Comparison of ENCODE assay signal across 25 cellular contexts in the genomic region with DNA sequence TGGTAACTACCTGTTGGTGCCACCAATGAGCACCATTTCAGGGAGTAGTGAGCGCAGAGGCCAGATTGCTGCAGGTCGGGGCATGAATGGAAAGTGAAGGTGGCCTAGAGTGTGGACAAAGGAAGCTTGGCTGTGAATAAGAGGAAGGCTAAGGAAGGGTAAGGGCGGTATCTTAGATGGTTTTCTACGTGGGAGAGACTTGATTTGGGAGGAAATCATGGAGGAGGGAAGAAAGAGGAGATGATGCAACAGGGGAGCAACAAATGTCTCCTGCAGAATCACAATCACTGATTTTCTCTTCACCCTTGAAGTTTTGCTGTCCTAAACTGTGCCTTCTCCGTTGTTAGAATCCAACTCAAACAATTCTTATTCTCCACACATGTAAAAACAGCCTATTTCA. TPM values are rescaled to one million over a fixed set of nuclear protein-coding genes. Genes with fewer than 3 reads are reported as not detected.
A peak's percentile ranks its signal among the peaks of the same experiment; 100 is the strongest.
DNase-seq lines count a peak whose midpoint lies in the region; ATAC-seq, FAIRE-seq and TF ChIP-seq lines count a peak whose summit lies in the region.
"Had no signal": no experiment of that assay in that cellular context is flagged by ENCODE, and none has a peak within 500 bp of the region (broad histone marks: within the 10 kb centered on the region; RNA-seq: fewer than 3 reads in every experiment).

No MANE protein-coding gene starts in this region.

- H3K4ac ChIP-seq in H1 (replicated peaks; ENCODE audit: insufficient read length, low read depth, low read length) = no peak overlapping the region

- H4K20me1 ChIP-seq in GM23338 (replicated peaks; ENCODE audit: insufficient read depth) = no peaks in the 10 kb centered on the region
- H4K20me1 ChIP-seq in H1 (replicated peaks in 1 of 2; ENCODE audit: control insufficient read depth in 1 of 2, insufficient read depth in 2 of 2, low read length in 2 of 2) = peaks cover 0 to 3% of the 10 kb centered on the region in 2 experiments

- TF ChIP-seq EP300 in H1 (IDR thresholded peaks at IDR 0.05; ENCODE audit: borderline replicate concordance in 1 of 2, low read depth in 2 of 2, low read length in 2 of 2) = no peak

- POLR2A ChIA-PET in H1 (lab: Charles Lee; ENCODE audit: partially characterized antibody) = no interaction called here

- H3K14ac ChIP-seq in H1 (ENCODE audit: insufficient read length) = no peak overlapping the region

- H3K36me3 Mint-ChIP-seq in activated T-cell treated with anti-CD3 and anti-CD28 coated beads, Interleukin-2, amount 50 U/mL, for 72 hours (ENCODE audit: insufficient read depth in 2 of 2) = peaks cover 22 to 34% of the 10 kb centered on the region in 2 donors
- peaks cover 12% of the 10 kb centered on the region for H3K36me3 Mint-ChIP-seq in activated T-cell treated with anti-CD3 and anti-CD28 coated beads, Interleukin-2, amount 50 U/mL, for 4 hours (ENCODE audit: insufficient read depth)
- H3K36me3 Mint-ChIP-seq in GM23338 (ENCODE audit: low read depth) = peaks cover 20% of the 10 kb centered on the region

- peaks cover 16% of the 10 kb centered on the region; the same call in 1 of the 2 replicates for H3K9me2 ChIP-seq in GM23338 (ENCODE audit: insufficient read depth)

- no peaks in the 10 kb centered on the region for H3F3A ChIP-seq in GM23338 (replicated peaks; ENCODE audit: low read depth)

- ATAC-seq in activated T-cell treated with anti-CD3 and anti-CD28 coated beads, Interleukin-2, amount 50 U/mL, for 72 hours (replicated peaks in 1 of 2) = no peak
- ATAC-seq in activated T-cell treated with anti-CD3 and anti-CD28 coated beads, Interleukin-2, amount 50 U/mL, for 4 hours = no peak
- no peak for ATAC-seq in GM23338
- no peak for ATAC-seq in HG02938 (IDR thresholded peaks at IDR 0.05; ENCODE audit: unreplicated experiment)
- ATAC-seq: A549, HCT116 had no signal

- peak overlapping the region; percentile 89 for H3K27ac Mint-ChIP-seq in activated T-cell treated with anti-CD3 and anti-CD28 coated beads, Interleukin-2, amount 50 U/mL, for 72 hours
- no peak overlapping the region for H3K27ac Mint-ChIP-seq in GM23338
- H3K27ac Mint-ChIP-seq: H9, HFFc6 had no signal

- H3K27me3 ChIP-seq in GM23338 (ENCODE audit: insufficient read depth) (no peaks in the 10 kb centered on the region), H1 (replicated peaks in 1 of 4; ENCODE audit: control insufficient read depth in 3 of 4, extremely low read depth in 1 of 4, insufficient read depth in 3 of 4, low read length in 3 of 4) (no peaks in the 10 kb centered on the region)

- H3K79me2 ChIP-seq in GM23338 (replicated peaks; ENCODE audit: insufficient read depth) = no peaks in the 10 kb centered on the region
- no peaks in the 10 kb centered on the region for H3K79me2 ChIP-seq in H1 (ENCODE audit: control insufficient read depth in 1 of 2, insufficient read depth in 2 of 2, low read length in 2 of 2)

- H2BK15ac ChIP-seq in H1 (ENCODE audit: low read length) = 0 out of 2 replicates have a peak overlapping the region, but pooled peaks have one; percentile 8

- peaks cover 20% of the 10 kb centered on the region in 2 donors for H3K9me3 Mint-ChIP-seq in activated T-cell treated with anti-CD3 and anti-CD28 coated beads, Interleukin-2, amount 50 U/mL, for 72 hours
- H3K9me3 Mint-ChIP-seq in activated T-cell treated with anti-CD3 and anti-CD28 coated beads, Interleukin-2, amount 50 U/mL, for 4 hours = peaks cover 42% of the 10 kb centered on the region
- H3K9me3 Mint-ChIP-seq in GM23338 = peaks cover 31% of the 10 kb centered on the region

- no peak overlapping the region for H2BK20ac ChIP-seq in H1 (ENCODE audit: low read length)

- no peak for TF ChIP-seq POLR2A in H1 (IDR thresholded peaks at IDR 0.05; ENCODE audit: control extremely low read depth in 1 of 2, low read depth in 2 of 2, low read length in 2 of 2)

- no peak overlapping the region for H3K23ac ChIP-seq in H1 (ENCODE audit: insufficient read length)

- no peaks in the 10 kb centered on the region for H3K27me3 Mint-ChIP-seq in activated T-cell treated with anti-CD3 and anti-CD28 coated beads, Interleukin-2, amount 50 U/mL, for 72 hours (ENCODE audit: low read depth)
- no peaks in the 10 kb centered on the region for H3K27me3 Mint-ChIP-seq in activated T-cell treated with anti-CD3 and anti-CD28 coated beads, Interleukin-2, amount 50 U/mL, for 4 hours (ENCODE audit: low read depth)
- peaks cover 5% of the 10 kb centered on the region for H3K27me3 Mint-ChIP-seq in GM23338 (ENCODE audit: insufficient read depth, low read depth, poor library complexity)

- no peak for TF ChIP-seq CTCF in GM23338 (conservative IDR thresholded peaks at IDR 0.05; ENCODE audit: low read depth in 2 of 2)
- no peak for TF ChIP-seq CTCF in H1 (IDR thresholded peaks at IDR 0.05; ENCODE audit: control extremely low read depth in 1 of 3, insufficient read depth in 1 of 3, low read depth in 1 of 3, low read length in 3 of 3)

- no peak for TF ChIP-seq RAD21 in H1 (IDR thresholded peaks at IDR 0.05 in 1 of 2, conservative IDR thresholded peaks at IDR 0.05 in 1 of 2; ENCODE audit: low read depth in 2 of 2, low read length in 2 of 2)

- no peaks in the 10 kb centered on the region; a peak in 2 of 4 replicates for H3K9me3 ChIP-seq in H1 (ENCODE audit: insufficient read depth in 2 of 2, low read depth in 1 of 2, low read length in 1 of 2)

- no peak overlapping the region for H3K4me3 ChIP-seq in GM23338
- no peak overlapping the region for H3K4me3 ChIP-seq in H1 (ENCODE audit: extremely low read depth in 1 of 4, insufficient read depth in 2 of 4, low read depth in 3 of 4, low read length in 4 of 4)
- H3K4me3 ChIP-seq: A549 had no signal

- DNase-seq in activated T-cell treated with anti-CD3 and anti-CD28 coated beads, Interleukin-2, amount 50 U/mL, for 72 hours = no peak
- DNase-seq in activated T-cell treated with anti-CD3 and anti-CD28 coated beads, Interleukin-2, amount 50 U/mL, for 4 hours = no peak
- no peak for DNase-seq in GM23338 (ENCODE audit: low spot score)
- peak; percentile 31 for DNase-seq in OCI-M1 (lab: John Stamatoyannopoulos, UW)
- DNase-seq in H1 (ENCODE audit: low read depth in 1 of 2, low spot score in 2 of 2) = no peak
- no peak for DNase-seq in NOMO-1 (lab: John Stamatoyannopoulos, UW; ENCODE audit: unreplicated experiment in 2 of 2)
- DNase-seq: 8988T; ACHN; C1 segment of cervical spinal cord; Calu3; CD4-positive, alpha-beta memory T cell; COR-L47; DMS53; DMS79 treated with DMSO at 0.1 percent for 48 hours; GF-D8; H9; HFFc6 had no signal

- no peak overlapping the region for H3K4me3 Mint-ChIP-seq in activated T-cell treated with anti-CD3 and anti-CD28 coated beads, Interleukin-2, amount 50 U/mL, for 72 hours
- H3K4me3 Mint-ChIP-seq in activated T-cell treated with anti-CD3 and anti-CD28 coated beads, Interleukin-2, amount 50 U/mL, for 4 hours = no peak overlapping the region
- no peak overlapping the region for H3K4me3 Mint-ChIP-seq in GM23338
- H3K4me3 Mint-ChIP-seq: H9, HFFc6 had no signal

- H2BK120ac ChIP-seq in H1 (replicated peaks; ENCODE audit: low read depth, low read length) = no peak overlapping the region

- H3K4me1 Mint-ChIP-seq in activated T-cell treated with anti-CD3 and anti-CD28 coated beads, Interleukin-2, amount 50 U/mL, for 72 hours (ENCODE audit: low read depth) = no peaks in the 10 kb centered on the region
- H3K4me1 Mint-ChIP-seq in activated T-cell treated with anti-CD3 and anti-CD28 coated beads, Interleukin-2, amount 50 U/mL, for 4 hours (ENCODE audit: low read depth) = no peaks in the 10 kb centered on the region
- H3K4me1 Mint-ChIP-seq in GM23338 = no peaks in the 10 kb centered on the region
- H3K4me1 Mint-ChIP-seq: CD4-positive, alpha-beta memory T cell; H9 had no signal

- no peak overlapping the region for H2BK5ac ChIP-seq in H1 (ENCODE audit: low read depth, low read length)

- H3K56ac ChIP-seq in H1 (replicated peaks; ENCODE audit: insufficient read length, low read depth, low read length) = no peak overlapping the region

- no peak overlapping the region for H3K27ac ChIP-seq in GM23338 (ENCODE audit: low read depth)
- no peak overlapping the region for H3K27ac ChIP-seq in H1 (ENCODE audit: low read depth, low read length)
- H3K27ac ChIP-seq: A549 had no signal

- no peak for FAIRE-seq in H1 (lab: Jason Lieb, UNC)
- FAIRE-seq: A549, GM12891 had no signal

- H3K79me1 ChIP-seq in H1 (ENCODE audit: low read depth, low read length) = no peaks in the 10 kb centered on the region

- 0 out of 2 replicates have a peak, but pooled peaks cover 3% of the 10 kb centered on the region for H3K36me3 ChIP-seq in GM23338 (ENCODE audit: insufficient read depth)
- no peaks in the 10 kb centered on the region for H3K36me3 ChIP-seq in H1 (ENCODE audit: control insufficient read depth in 2 of 4, insufficient read depth in 4 of 4, low read length in 3 of 4)

- no peak overlapping the region; the same call in 1 of the 2 replicates for H2BK12ac ChIP-seq in H1 (ENCODE audit: low read depth, low read length)

- no peak overlapping the region for H3K4me2 ChIP-seq in GM23338
- H3K4me2 ChIP-seq in H1 (ENCODE audit: insufficient read depth in 1 of 2, low read depth in 2 of 2, low read length in 2 of 2) = no peak overlapping the region
- H3K4me2 ChIP-seq: A549 had no signal

- WGBS in H1 (ENCODE audit: extremely low coverage in 1 of 2, insufficient coverage in 1 of 2, insufficient read length in 1 of 2, insufficient replicate concordance in 2 of 2, low coverage in 1 of 2, low lambda C conversion rate in 2 of 2, missing lambda C conversion rate in 1 of 2), 2 experiments = 88% methylated on average over 5 of the region's 5 CpGs; no CpG with 5 or more reads in 1 of the 2 experiments

- H4K8ac ChIP-seq in H1 (ENCODE audit: extremely low read depth, insufficient read depth, low read length) = no peak overlapping the region

- H2AFZ ChIP-seq in GM23338 (peak overlapping the region; percentile 50; the same call in 1 of the 2 replicates), H1 (ENCODE audit: low read length) (no peak overlapping the region)

- H3K4me1 ChIP-seq in GM23338 (ENCODE audit: insufficient read depth) (no peaks in the 10 kb centered on the region), H1 (replicated peaks in 1 of 4; ENCODE audit: control insufficient read depth in 3 of 4, insufficient read depth in 4 of 4, low read length in 3 of 4) (no peaks in the 10 kb centered on the region)
- H3K4me1 ChIP-seq: A549 had no signal

- no peak overlapping the region for H3K9ac ChIP-seq in H1 (replicated peaks in 1 of 4; ENCODE audit: extremely low read depth in 1 of 4, low read depth in 3 of 4, low read length in 3 of 4)

- no peaks in the 10 kb centered on the region for H3K23me2 ChIP-seq in H1 (ENCODE audit: low read depth, low read length)

- no peak overlapping the region for H4K91ac ChIP-seq in H1 (replicated peaks; ENCODE audit: insufficient read length, low read length)

- H4K5ac ChIP-seq in H1 (ENCODE audit: insufficient read length, low read depth, low read length) = no peak overlapping the region

- no peak overlapping the region for H2AK5ac ChIP-seq in H1 (ENCODE audit: low read depth, low read length)

- no peak overlapping the region for H3K18ac ChIP-seq in H1 (ENCODE audit: extremely low read depth, low read length)

- CTCF ChIA-PET in H1 (lab: Charles Lee; ENCODE audit: partially characterized antibody) = interaction anchor here (0.6 kb wide), 1 partner anchor 287 kb away, joined by 3 read pairs; no protein-coding TSS in a partner anchor

RNA-seq across cellular contexts. Expression of gene NME9, which starts 21.8 kb away (rescaled TPM):
- total RNA-seq in activated T-cell treated with anti-CD3 and anti-CD28 coated beads, Interleukin-2, amount 50 U/mL, for 72 hours = under 1 TPM; 0.53 to 0.58 TPM
- not detected for total RNA-seq in activated T-cell treated with anti-CD3 and anti-CD28 coated beads, Interleukin-2, amount 50 U/mL, for 4 hours
- total RNA-seq in GM23338 (2014; rRNA removed; shearing (Covaris generic)) = 0.14 TPM in 1 of 2 replicates, not detected in the other
- polyA plus RNA-seq in GM23338 (2016; fragmentation: Nextera tagmentation; extraction: Ambion mirVana) = 1.4 and 2.0 TPM in 2 replicates
- not detected in 2 replicates for total RNA-seq in H1 (2021; fragmentation: NEBNext Ultra II Directional; extraction: Animal tissue kit (Norgen Biotek cat#: 25700))
- polyA plus RNA-seq in H1 (2011; rRNA removed) = 0.11 TPM in 1 of 2 replicates, not detected in the other
- polyA plus RNA-seq in H1 (2011; cell fraction: cytosol; rRNA removed) = 0.35 TPM
- 0.74 TPM for polyA plus RNA-seq in H1 (2011; cell fraction: nucleus; rRNA removed)
- polyA plus RNA-seq in H1 (2012, experiment 1 of 2) = 0.23 to 0.76 TPM (median 0.30 TPM) in 4 replicates
- polyA plus RNA-seq in H1 (2012, experiment 2 of 2) = not detected
- 0.20 TPM for polyA plus RNA-seq in H1 (2013, experiment 1 of 2)
- 0.11 TPM for polyA plus RNA-seq in H1 (2013, experiment 2 of 2)
- 0.54 and 1.4 TPM in 2 replicates for polyA minus RNA-seq in H1 (2011; rRNA and poly(A)+ RNA removed)
- not detected for polyA minus RNA-seq in H1 (2011; cell fraction: cytosol; rRNA and poly(A)+ RNA removed)
- polyA minus RNA-seq in H1 (2011; cell fraction: nucleus; rRNA and poly(A)+ RNA removed) = 1.2 TPM
- total RNA-seq: Calu3, Daoy, G401, H4, H9, HFFc6 had no signal
- polyA plus RNA-seq: BJ had no signal

RNA-seq across cellular contexts. Expression of gene MRAS, which starts 40.5 kb away (rescaled TPM):
- under 1 TPM; 0.19 to 0.72 TPM for total RNA-seq in activated T-cell treated with anti-CD3 and anti-CD28 coated beads, Interleukin-2, amount 50 U/mL, for 72 hours
- total RNA-seq in activated T-cell treated with anti-CD3 and anti-CD28 coated beads, Interleukin-2, amount 50 U/mL, for 4 hours = under 1 TPM; 0.19 to 0.56 (median 0.34) TPM
- total RNA-seq in GM23338 (2014; rRNA removed; shearing (Covaris generic)) = 7.5 and 9.1 TPM in 2 replicates
- polyA plus RNA-seq in GM23338 (2016; fragmentation: Nextera tagmentation; extraction: Ambion mirVana) (10.0 and 10.2 TPM in 2 replicates), H1 (2011; rRNA removed) (10.6 and 15.1 TPM in 2 replicates)
- total RNA-seq in H1 (2021; fragmentation: NEBNext Ultra II Directional; extraction: Animal tissue kit (Norgen Biotek cat#: 25700)) = 15.6 and 16.2 TPM in 2 replicates
- polyA plus RNA-seq in H1 (2011; cell fraction: cytosol; rRNA removed) = 10.6 TPM
- 12.2 TPM for polyA plus RNA-seq in H1 (2011; cell fraction: nucleus; rRNA removed)
- polyA plus RNA-seq in H1 (2012, experiment 1 of 2) = 10.5 to 14.7 TPM (median 12.3 TPM) in 4 replicates
- 4.4 TPM for polyA plus RNA-seq in H1 (2012, experiment 2 of 2)
- 10.0 TPM for polyA plus RNA-seq in H1 (2013, experiment 1 of 2)
- 9.6 TPM for polyA plus RNA-seq in H1 (2013, experiment 2 of 2)
- polyA minus RNA-seq in H1 (2011; rRNA and poly(A)+ RNA removed) = 14.3 and 17.3 TPM in 2 replicates
- 4.1 TPM for polyA minus RNA-seq in H1 (2011; cell fraction: cytosol; rRNA and poly(A)+ RNA removed)
- polyA minus RNA-seq in H1 (2011; cell fraction: nucleus; rRNA and poly(A)+ RNA removed) = 9.0 TPM
- polyA plus RNA-seq: CD4-positive, alpha-beta memory T cell had no signal
